Comparison of ENCODE assay signal across 1 cellular context in genomic region chr1:179017383-179018326, GRCh38.
TF ChIP-seq lines count a peak whose summit lies in the region.

No MANE protein-coding gene starts in this region.

TF ChIP-seq in HCT116, 20 proteins besides CTCF, POLR2A, EP300 and RAD21 (continued from another document):
- TF ChIP-seq YY1 (IDR thresholded peaks at IDR 0.05; ENCODE audit: extremely low read depth, insufficient replicate concordance, low read depth, low read length), result no peak
- TF ChIP-seq SIN3A (IDR thresholded peaks at IDR 0.05; ENCODE audit: low read depth), result no peak
- TF ChIP-seq EGR1 (IDR thresholded peaks at IDR 0.05; ENCODE audit: low read depth), result no peak
- TF ChIP-seq POLR2AphosphoS5 (IDR thresholded peaks at IDR 0.05; ENCODE audit: low read depth, low read length), result no peak
